8 cellular contexts compared by ENCODE assay signal in genomic region chr16:31875112-31875803, GRCh38. TPM values are rescaled to one million over a fixed set of nuclear protein-coding genes. Genes with fewer than 3 reads are reported as not detected.
A peak's percentile ranks its signal among the peaks of the same experiment; 100 is the strongest.
DNase-seq lines count a peak whose midpoint lies in the region; ATAC-seq, FAIRE-seq and TF ChIP-seq lines count a peak whose summit lies in the region.

No MANE protein-coding gene starts in this region.

- no peaks in the 10 kb centered on the region for H3K9me1 ChIP-seq in endothelial cell of umbilical vein (replicated peaks; ENCODE audit: control insufficient read depth, extremely low read depth, insufficient read depth, low read length)

- FAIRE-seq in endothelial cell of umbilical vein (lab: Jason Lieb, UNC), result peak; percentile 26

- H3K4me3 ChIP-seq in Peyer's patch (peak overlapping the region; percentile 78 to 100 (median 94)), endothelial cell of umbilical vein (replicated peaks in 1 of 3; ENCODE audit: insufficient read depth in 1 of 3, low read depth in 1 of 3, low read length in 3 of 3) (peak overlapping the region; percentile 83 to 99 (median 95)), rectal smooth muscle tissue (ENCODE audit: low read length) (peak overlapping the region; percentile 98)

- POLR2A ChIA-PET in endothelial cell of umbilical vein (lab: Charles Lee), result no interaction called here

- peak overlapping the region; percentile 96 for H3K9ac ChIP-seq in endothelial cell of umbilical vein (replicated peaks; ENCODE audit: extremely low read depth, insufficient read depth, low read length)
- H3K9ac ChIP-seq in rectal smooth muscle tissue (ENCODE audit: low read length), result no peak overlapping the region

- H3K27me3 ChIP-seq in Peyer's patch (no peaks in the 10 kb centered on the region), endothelial cell of umbilical vein (ENCODE audit: control insufficient read depth in 2 of 2, insufficient read depth in 2 of 2, low read length in 2 of 2) (no peaks in the 10 kb centered on the region), rectal smooth muscle tissue (ENCODE audit: control insufficient read depth, insufficient read depth, low read length) (peaks cover 2% of the 10 kb centered on the region)

- peaks cover 66% of the 10 kb centered on the region for H3K79me2 ChIP-seq in endothelial cell of umbilical vein (ENCODE audit: control insufficient read depth, insufficient read depth, low read length)

- H2AFZ ChIP-seq in endothelial cell of umbilical vein (ENCODE audit: low read depth, low read length), result no peak overlapping the region

- TF ChIP-seq CTCF in Peyer's patch (IDR thresholded peaks at IDR 0.05) (no peak), endothelial cell of umbilical vein (IDR thresholded peaks at IDR 0.05; ENCODE audit: extremely low read depth in 1 of 2, insufficient read depth in 1 of 2, low read depth in 1 of 2, low read length in 2 of 2) (no peak)

- peaks cover 0 to 47% (median 25%) of the 10 kb centered on the region in 4 donors for H3K4me1 ChIP-seq in Peyer's patch
- peaks cover 46% of the 10 kb centered on the region for H3K4me1 ChIP-seq in endothelial cell of umbilical vein (ENCODE audit: control insufficient read depth, extremely low read depth, insufficient read depth, low read length)
- H3K4me1 ChIP-seq in rectal smooth muscle tissue (ENCODE audit: control insufficient read depth, insufficient read depth, low read length), result peaks cover 12% of the 10 kb centered on the region

- CTCF ChIA-PET in endothelial cell of umbilical vein (lab: Charles Lee), result interaction anchor here (1.4 kb wide), 1 partner anchor 415 kb away, joined by 3 read pairs; no protein-coding TSS in a partner anchor

- BruUV-seq in endothelial cell of umbilical vein (replicated peaks; lab: Mats Ljungman, UMichigan), result no TSS peak

- no peaks in the 10 kb centered on the region for H3K9me3 ChIP-seq in Peyer's patch
- no peaks in the 10 kb centered on the region for H3K9me3 ChIP-seq in endothelial cell of umbilical vein (replicated peaks; ENCODE audit: control insufficient read depth, insufficient read depth, low read length)

- H3K36me3 ChIP-seq in Peyer's patch (no peaks in the 10 kb centered on the region), endothelial cell of umbilical vein (ENCODE audit: control insufficient read depth in 2 of 2, extremely low read depth in 1 of 2, insufficient read depth in 2 of 2, low read length in 2 of 2) (peaks cover 0 to 2% of the 10 kb centered on the region in 2 experiments), rectal smooth muscle tissue (ENCODE audit: control insufficient read depth, insufficient read depth, low read length) (no peaks in the 10 kb centered on the region)

- TF ChIP-seq POLR2A in Peyer's patch (IDR thresholded peaks at IDR 0.05) (no peak), endothelial cell of umbilical vein (IDR thresholded peaks at IDR 0.05; ENCODE audit: low read depth, low read length) (no peak)

- intact Hi-C loops in endothelial cell of umbilical vein (cut with micrococcal nuclease), result no loop called here

- H3K27ac ChIP-seq in Peyer's patch (peak overlapping the region in 3 of 4 donors; percentile 89 to 96 (median 94)), endothelial cell of umbilical vein (ENCODE audit: insufficient read depth, low read depth, low read length) (peak overlapping the region; percentile 89), rectal smooth muscle tissue (ENCODE audit: low read depth, low read length) (no peak overlapping the region)

- DNase-seq in GM03348 (ENCODE audit: low spot score) (peak; percentile 55), Peyer's patch (no peak), endothelial cell of umbilical vein (ENCODE audit: low read depth, low spot score) (peak; percentile 26), NCI-H82 treated with DMSO at 0.1 percent for 48 hours (lab: John Stamatoyannopoulos, UW; ENCODE audit: unreplicated experiment) (no peak), ureter (ENCODE audit: low spot score) (no peak), NCI-H524 (lab: John Stamatoyannopoulos, UW) (no peak)

- H4K20me1 ChIP-seq in endothelial cell of umbilical vein (replicated peaks; ENCODE audit: control insufficient read depth, extremely low read depth, insufficient read depth, low read length), result peaks cover 3% of the 10 kb centered on the region

- no peak for ATAC-seq in GM18511 (IDR thresholded peaks at IDR 0.05; ENCODE audit: unreplicated experiment)

- H3K4me2 ChIP-seq in endothelial cell of umbilical vein (ENCODE audit: insufficient read depth, low read length), result peak overlapping the region; percentile 97

- dilution Hi-C loops in endothelial cell of umbilical vein (cut with MboI; ENCODE audit: extremely low pct_ligation_motif_present, low sequenced_read_pairs), result no loop called here

TF ChIP-seq in endothelial cell of umbilical vein, 7 proteins besides CTCF, POLR2A, EP300 and RAD21:
- no peak for TF ChIP-seq FOS (IDR thresholded peaks at IDR 0.05; ENCODE audit: borderline replicate concordance, insufficient read depth, low read length)
- TF ChIP-seq JUN (IDR thresholded peaks at IDR 0.05; ENCODE audit: borderline replicate concordance, insufficient read depth, insufficient read length, low read depth), result no peak
- TF ChIP-seq MAX (IDR thresholded peaks at IDR 0.05; ENCODE audit: insufficient read depth, insufficient read length), result no peak
- TF ChIP-seq POLR2AphosphoS5 (IDR thresholded peaks at IDR 0.05; ENCODE audit: insufficient read depth, low read depth, low read length), result no peak
- no peak for TF ChIP-seq GATA2 (IDR thresholded peaks at IDR 0.05; ENCODE audit: insufficient read depth, insufficient read length, low read depth, low read length)
- TF ChIP-seq MYC (IDR thresholded peaks at IDR 0.05; ENCODE audit: low read depth, low read length), result no peak
- TF ChIP-seq EZH2 (IDR thresholded peaks at IDR 0.05; ENCODE audit: borderline replicate concordance, low read depth, low read length, severe bottlenecking), result no peak
TF ChIP-seq in endothelial cell of umbilical vein: peak in this region for 0.

RNA-seq across cellular contexts. Expression of gene ZNF267, which starts 1.7 kb away (rescaled TPM):
- total RNA-seq in Peyer's patch (10 to 100 TPM; 10.6 to 51.2 (median 12.0) TPM), endothelial cell of umbilical vein (19.1 and 21.9 TPM in 2 replicates), ureter (18.5 TPM)
- polyA plus RNA-seq in endothelial cell of umbilical vein, result 2.4 and 5.2 TPM in 2 replicates
- polyA plus RNA-seq in endothelial cell of umbilical vein (2011; cell fraction: cytosol; rRNA removed), result 4.4 and 4.6 TPM in 2 replicates
- 8.6 and 11.0 TPM in 2 replicates for polyA plus RNA-seq in endothelial cell of umbilical vein (2011; cell fraction: nucleus; rRNA removed)
- polyA plus RNA-seq in endothelial cell of umbilical vein (2012), result 10.7 and 12.4 TPM in 2 replicates
- 18.3 and 21.5 TPM in 2 replicates for polyA minus RNA-seq in endothelial cell of umbilical vein
- 3.5 TPM for polyA minus RNA-seq in endothelial cell of umbilical vein (2011; cell fraction: cytosol; rRNA and poly(A)+ RNA removed)
- polyA minus RNA-seq in endothelial cell of umbilical vein (2011; cell fraction: nucleus; rRNA and poly(A)+ RNA removed), result 31.5 and 37.8 TPM in 2 replicates

Comparison
In these comparisons a context has a peak if more than half of its experiments do, and no peak if none do; other contexts are left out.
1. DNase-seq: peak in GM03348 (single experiment) and endothelial cell of umbilical vein (single experiment); none in Peyer's patch (0 of 3), NCI-H82 treated with DMSO at 0.1 percent for 48 hours (single experiment), ureter (single experiment) and NCI-H524 (0 of 2).
2. Peak in every context shown above with its lines, with median percentiles within 50 percentile points of each other: H3K4me3 ChIP-seq.